9 cellular contexts compared by ENCODE assay signal in genomic region chr7:143892527-143893300, GRCh38. TPM values are rescaled to one million over a fixed set of nuclear protein-coding genes. Genes with fewer than 3 reads are reported as not detected.
DNase-seq lines count a peak whose midpoint lies in the region; ATAC-seq and TF ChIP-seq lines count a peak whose summit lies in the region.
"Had no signal": no experiment of that assay in that cellular context is flagged by ENCODE, and none has a peak within 500 bp of the region (broad histone marks: within the 10 kb centered on the region; RNA-seq: fewer than 3 reads in every experiment).

No MANE protein-coding gene starts in this region.

- no peaks in the 10 kb centered on the region for H3K27me3 ChIP-seq in PC-3 (ENCODE audit: low read length)

- H3K4me2 ChIP-seq in PC-3 (ENCODE audit: low read length), result no peak overlapping the region

- DNase-seq in GF-D8 (lab: John Stamatoyannopoulos, UW) (peak; percentile 35), PC-3 (peak; percentile 74), kidney tubule cell (ENCODE audit: low spot score) (peak; percentile 30), NCI-H2196 (lab: John Stamatoyannopoulos, UW; ENCODE audit: unreplicated experiment) (no peak), NCI-H1417 treated with DMSO at 0.1 percent for 48 hours (lab: John Stamatoyannopoulos, UW) (no peak)
- no peak for DNase-seq in activated T-helper 2 cell treated with anti-CD3 and anti-CD28 coated beads, Interferon-gamma antibody, Interleukin-2, Interleukin-4, amounts not matched to agents 10 μg/mL and 5 μg/mL and 100 μg/mL, durations not matched to agents 14 hours and 24 hours and 36 hours (ENCODE audit: low spot score)

- no TSS peak for BruUV-seq in PC-3 (replicated peaks; lab: Mats Ljungman, UMichigan)

- no peaks in the 10 kb centered on the region for H3K4me1 ChIP-seq in PC-3 (ENCODE audit: insufficient read depth, low read length)
- H3K4me1 ChIP-seq: parathyroid adenoma had no signal

- intact Hi-C loops in PC-3 (cut with micrococcal nuclease), result loop anchor here (2.0 kb wide), 1 partner anchor 134 kb away; no protein-coding TSS in a partner anchor
- intact Hi-C loops in activated T-helper 2 cell treated with anti-CD3 and anti-CD28 coated beads, Interferon-gamma antibody, Interleukin-2, Interleukin-4, amounts not matched to agents 10 μg/mL and 5 μg/mL and 100 μg/mL, durations not matched to agents 14 hours and 24 hours and 36 hours (cut with micrococcal nuclease), result loop anchor here (1.0 kb wide), 1 partner anchor 9 kb away; no protein-coding TSS in a partner anchor

- H3K4me3 ChIP-seq in PC-3 (ENCODE audit: low read length), result no peak overlapping the region

- no peaks in the 10 kb centered on the region for H4K20me1 ChIP-seq in PC-3 (ENCODE audit: low read length)

- H3K27ac ChIP-seq in PC-3 (ENCODE audit: low read length), result no peak overlapping the region
- H3K27ac ChIP-seq: parathyroid adenoma had no signal

- peak; percentile 99 for ATAC-seq in GM19397 (IDR thresholded peaks at IDR 0.05; ENCODE audit: unreplicated experiment)
- peak; percentile 100 for ATAC-seq in HG03159 (IDR thresholded peaks at IDR 0.05; ENCODE audit: unreplicated experiment)
- ATAC-seq in PC-3, result peak; percentile 98

- POLR2A ChIA-PET in PC-3 (lab: Charles Lee; ENCODE audit: unreplicated experiment), result no interaction called here

- H3K9me3 Mint-ChIP-seq in activated T-helper 2 cell treated with anti-CD3 and anti-CD28 coated beads, Interferon-gamma antibody, Interleukin-2, Interleukin-4, amounts not matched to agents 10 μg/mL and 5 μg/mL and 100 μg/mL, durations not matched to agents 14 hours and 24 hours and 36 hours, result peaks cover 13% of the 10 kb centered on the region

- peaks cover 3% of the 10 kb centered on the region for H3K4me1 Mint-ChIP-seq in activated T-helper 2 cell treated with anti-CD3 and anti-CD28 coated beads, Interferon-gamma antibody, Interleukin-2, Interleukin-4, amounts not matched to agents 10 μg/mL and 5 μg/mL and 100 μg/mL, durations not matched to agents 14 hours and 24 hours and 36 hours (ENCODE audit: low read depth)

- peaks cover 17% of the 10 kb centered on the region for H3K36me3 Mint-ChIP-seq in activated T-helper 2 cell treated with anti-CD3 and anti-CD28 coated beads, Interferon-gamma antibody, Interleukin-2, Interleukin-4, amounts not matched to agents 10 μg/mL and 5 μg/mL and 100 μg/mL, durations not matched to agents 14 hours and 24 hours and 36 hours (ENCODE audit: low read depth)

- H3F3A ChIP-seq in PC-3 (ENCODE audit: low read length, unreplicated experiment), result no peaks in the 10 kb centered on the region

- CTCF ChIA-PET in PC-3 (lab: Charles Lee), result interaction anchor here (0.6 to 1.7 kb wide), 5 partner anchors 9 to 235 kb away, joined by 3 to 22 read pairs (median 3); partner anchors contain the start of gene TCAF1

- TF ChIP-seq CTCF in PC-3 (conservative IDR thresholded peaks at IDR 0.05; ENCODE audit: low read depth, low read length), result peak; percentile 76

- H3K79me2 ChIP-seq in PC-3 (ENCODE audit: low read length), result peaks cover 36% of the 10 kb centered on the region

- no peak overlapping the region for H2AFZ ChIP-seq in PC-3 (ENCODE audit: low read length)
- H2AFZ ChIP-seq: parathyroid adenoma had no signal

- no peaks in the 10 kb centered on the region for H3K36me3 ChIP-seq in PC-3 (ENCODE audit: low read depth, low read length)

- no peak overlapping the region for H3K27ac Mint-ChIP-seq in activated T-helper 2 cell treated with anti-CD3 and anti-CD28 coated beads, Interferon-gamma antibody, Interleukin-2, Interleukin-4, amounts not matched to agents 10 μg/mL and 5 μg/mL and 100 μg/mL, durations not matched to agents 14 hours and 24 hours and 36 hours

- no peak overlapping the region for H3K9ac ChIP-seq in PC-3 (ENCODE audit: low read length)
- H3K9ac ChIP-seq: parathyroid adenoma had no signal

- no peaks in the 10 kb centered on the region for H3K9me3 ChIP-seq in PC-3 (ENCODE audit: low read length)

- H3K4me3 Mint-ChIP-seq in activated T-helper 2 cell treated with anti-CD3 and anti-CD28 coated beads, Interferon-gamma antibody, Interleukin-2, Interleukin-4, amounts not matched to agents 10 μg/mL and 5 μg/mL and 100 μg/mL, durations not matched to agents 14 hours and 24 hours and 36 hours (ENCODE audit: low read depth), result no peak overlapping the region

- no peaks in the 10 kb centered on the region for H3K9me2 ChIP-seq in PC-3 (replicated peaks; ENCODE audit: low read length)

- H3K27me3 Mint-ChIP-seq in activated T-helper 2 cell treated with anti-CD3 and anti-CD28 coated beads, Interferon-gamma antibody, Interleukin-2, Interleukin-4, amounts not matched to agents 10 μg/mL and 5 μg/mL and 100 μg/mL, durations not matched to agents 14 hours and 24 hours and 36 hours (ENCODE audit: low read depth), result no peaks in the 10 kb centered on the region

RNA-seq across cellular contexts. Expression of gene TCAF1, which starts 9.3 kb away (rescaled TPM):
- total RNA-seq in PC-3 (2014; rRNA removed), result 12.4 and 16.9 TPM in 2 replicates
- total RNA-seq in activated T-helper 2 cell treated with anti-CD3 and anti-CD28 coated beads, Interferon-gamma antibody, Interleukin-2, Interleukin-4, amounts not matched to agents 10 μg/mL and 5 μg/mL and 100 μg/mL, durations not matched to agents 14 hours and 24 hours and 36 hours, result 18.4 and 22.7 TPM in 2 replicates

RNA-seq across cellular contexts. Expression of gene OR2F2, which starts 42.3 kb away (rescaled TPM):
- not detected in 2 replicates for total RNA-seq in PC-3 (2014; rRNA removed)
- not detected in 2 replicates for total RNA-seq in activated T-helper 2 cell treated with anti-CD3 and anti-CD28 coated beads, Interferon-gamma antibody, Interleukin-2, Interleukin-4, amounts not matched to agents 10 μg/mL and 5 μg/mL and 100 μg/mL, durations not matched to agents 14 hours and 24 hours and 36 hours

Comparison
In these comparisons a context has a peak if more than half of its experiments do, and no peak if none do; other contexts are left out.
1. DNase-seq: peak in GF-D8 (single experiment), PC-3 (single experiment) and kidney tubule cell (single experiment); none in activated T-helper 2 cell treated with anti-CD3 and anti-CD28 coated beads, Interferon-gamma antibody, Interleukin-2, Interleukin-4, amounts not matched to agents 10 μg/mL and 5 μg/mL and 100 μg/mL, durations not matched to agents 14 hours and 24 hours and 36 hours (single experiment), NCI-H2196 (single experiment) and NCI-H1417 treated with DMSO at 0.1 percent for 48 hours (single experiment).
2. Peak in every context shown above with its lines, with median percentiles within 50 percentile points of each other: ATAC-seq.